Comparison of ENCODE assay signal across 8 cellular contexts in genomic region chr12:107318804-107319535, GRCh38.
A peak's percentile ranks its signal among the peaks of the same experiment; 100 is the strongest.
DNase-seq lines count a peak whose midpoint lies in the region; ATAC-seq and TF ChIP-seq lines count a peak whose summit lies in the region.

No MANE protein-coding gene starts in this region.

- DNase-seq in AG04449 (ENCODE audit: low read depth, low spot score) (no peak), HCT116 (ENCODE audit: low read depth, low spot score) (no peak), WERI-Rb-1 (peak; percentile 41), uterus (no peak), H4 (ENCODE audit: low spot score) (no peak)
- DNase-seq in effector memory CD8-positive, alpha-beta T cell: peak in 1 of 3 experiments; percentile 5

- H3K36me3 Mint-ChIP-seq in effector memory CD8-positive, alpha-beta T cell (ENCODE audit: insufficient read depth): peaks cover 23% of the 10 kb centered on the region

- peak overlapping the region in 1 of 2 donors; percentile 51 for H3K27ac Mint-ChIP-seq in effector memory CD8-positive, alpha-beta T cell

- peaks cover 10 to 36% of the 10 kb centered on the region in 2 experiments; a peak in 3 of 4 replicates for H3K4me1 ChIP-seq in HCT116 (ENCODE audit: control insufficient read depth in 1 of 2, insufficient read depth in 2 of 2, low read length in 2 of 2)
- peaks cover 15% of the 10 kb centered on the region for H3K4me1 ChIP-seq in mucosa of stomach (ENCODE audit: control insufficient read depth, insufficient read depth, low read length)
- peaks cover 0 to 11% of the 10 kb centered on the region in 2 donors for H3K4me1 ChIP-seq in uterus

- peak overlapping the region; percentile 91 for H3K4me2 ChIP-seq in HCT116 (ENCODE audit: low read length)

- BruUV-seq in HCT116 (replicated peaks; lab: Mats Ljungman, UMichigan): no TSS peak

- H3K9me3 ChIP-seq in HCT116 (ENCODE audit: control insufficient read depth in 1 of 2, insufficient read depth in 1 of 2, low read depth in 1 of 2, low read length in 2 of 2): no peaks in the 10 kb centered on the region
- no peaks in the 10 kb centered on the region for H3K9me3 ChIP-seq in WERI-Rb-1 (ENCODE audit: severe bottlenecking)
- no peaks in the 10 kb centered on the region for H3K9me3 ChIP-seq in mucosa of stomach (ENCODE audit: control insufficient read depth, low read length)
- no peaks in the 10 kb centered on the region for H3K9me3 ChIP-seq in uterus

- intact Hi-C loops in HCT116 (cut with micrococcal nuclease) (loop anchor here (2.0 kb wide), 1 partner anchor 84 kb away; no protein-coding TSS in a partner anchor), uterus (cut with DNase I; ENCODE audit: low total_unique reads) (no loop called here)

- H3K36me3 ChIP-seq in HCT116 (ENCODE audit: control insufficient read depth in 1 of 2, insufficient read depth in 2 of 2, low read length in 2 of 2) (no peaks in the 10 kb centered on the region), WERI-Rb-1 (no peaks in the 10 kb centered on the region), mucosa of stomach (ENCODE audit: control insufficient read depth, insufficient read depth, low read length) (no peaks in the 10 kb centered on the region), uterus (no peaks in the 10 kb centered on the region)

- H3K9me3 Mint-ChIP-seq in effector memory CD8-positive, alpha-beta T cell: no peaks in the 10 kb centered on the region

- H3K27me3 ChIP-seq in HCT116 (ENCODE audit: insufficient read depth, low read length): peaks cover 11% of the 10 kb centered on the region; the same call in 1 of the 2 replicates
- peaks cover 45% of the 10 kb centered on the region for H3K27me3 ChIP-seq in WERI-Rb-1 (ENCODE audit: insufficient read depth, low read depth, severe bottlenecking)
- H3K27me3 ChIP-seq in mucosa of stomach (ENCODE audit: control insufficient read depth, insufficient read depth, low read length): peaks cover 60% of the 10 kb centered on the region
- H3K27me3 ChIP-seq in uterus: peaks cover 0 to 6% of the 10 kb centered on the region in 2 donors

- no peak overlapping the region for H2AFZ ChIP-seq in HCT116 (ENCODE audit: low read depth, low read length, poor library complexity, severe bottlenecking)

- ATAC-seq in HCT116 (peak; percentile 7), GM19351 (IDR thresholded peaks at IDR 0.05; ENCODE audit: unreplicated experiment) (no peak)
- ATAC-seq in effector memory CD8-positive, alpha-beta T cell (replicated peaks): no peak

- no peak for TF ChIP-seq RAD21 in HCT116 (IDR thresholded peaks at IDR 0.05; ENCODE audit: low read depth)

- H4K20me1 ChIP-seq in HCT116 (ENCODE audit: insufficient read depth): no peaks in the 10 kb centered on the region

- TF ChIP-seq POLR2A in HCT116 (IDR thresholded peaks at IDR 0.05; ENCODE audit: borderline replicate concordance, extremely low read depth, insufficient read depth, insufficient read length): no peak
- TF ChIP-seq POLR2A in uterus (IDR thresholded peaks at IDR 0.05): no peak

- H3K79me2 ChIP-seq in HCT116 (ENCODE audit: insufficient read depth, low read length): peaks cover 1% of the 10 kb centered on the region; the same call in 1 of the 2 replicates

- peaks cover 23 to 34% of the 10 kb centered on the region in 2 donors for H3K4me1 Mint-ChIP-seq in effector memory CD8-positive, alpha-beta T cell (ENCODE audit: low read depth in 2 of 2)

- RAD21 ChIA-PET in HCT116 (lab: Charles Lee; ENCODE audit: low non-redundant PET in 1 of 2, low total read pairs in 2 of 2, uncharacterized antibody in 2 of 2, unreplicated experiment in 2 of 2): no interaction called here

- peak overlapping the region; percentile 56 for H3K4me3 ChIP-seq in AG04449 (ENCODE audit: low read depth, low read length)
- H3K4me3 ChIP-seq in HCT116 (replicated peaks in 1 of 2; ENCODE audit: low read depth in 1 of 2, low read length in 2 of 2): peak overlapping the region; percentile 65 to 66
- peak overlapping the region; percentile 82 for H3K4me3 ChIP-seq in WERI-Rb-1 (ENCODE audit: low read depth, low read length)
- no peak overlapping the region for H3K4me3 ChIP-seq in mucosa of stomach (ENCODE audit: low read length)
- peak overlapping the region; percentile 3 to 23 for H3K4me3 ChIP-seq in uterus

- no peak for TF ChIP-seq CTCF in AG04449 (IDR thresholded peaks at IDR 0.05; ENCODE audit: insufficient read depth, low read length, missing control alignments)
- TF ChIP-seq CTCF in HCT116 (IDR thresholded peaks at IDR 0.05 in 2 of 3, conservative IDR thresholded peaks at IDR 0.05 in 1 of 3; ENCODE audit: borderline replicate concordance in 1 of 3, insufficient read depth in 1 of 3, low read depth in 2 of 3, low read length in 2 of 3): no peak
- TF ChIP-seq CTCF in WERI-Rb-1 (IDR thresholded peaks at IDR 0.05; ENCODE audit: low read depth, low read length): no peak
- no peak for TF ChIP-seq CTCF in uterus (IDR thresholded peaks at IDR 0.05)

- H3K9ac ChIP-seq in HCT116 (ENCODE audit: low read length) (peak overlapping the region; percentile 65), mucosa of stomach (ENCODE audit: low read length) (peak overlapping the region; percentile 28)

- H3K27me3 Mint-ChIP-seq in effector memory CD8-positive, alpha-beta T cell: peaks cover 14 to 18% of the 10 kb centered on the region in 2 donors

- CTCF ChIA-PET in AG04449 (lab: Yijun Ruan, JAX) (interaction anchor here (0.8 to 1.6 kb wide), 7 partner anchors 15 to 291 kb away, joined by 3 to 4 read pairs (median 3); no protein-coding TSS in a partner anchor), HCT116 (lab: Charles Lee) (interaction anchor here (0.6 kb wide), 1 partner anchor 83 kb away, joined by 4 read pairs; no protein-coding TSS in a partner anchor)

- POLR2A ChIA-PET in AG04449 (lab: Yijun Ruan, JAX): interaction anchor here (0.6 kb wide), 1 partner anchor 97 kb away, joined by 3 read pairs; no protein-coding TSS in a partner anchor
- POLR2A ChIA-PET in HCT116 (lab: Charles Lee): no interaction called here

- H3K27ac ChIP-seq in HCT116 (ENCODE audit: low read depth, low read length): peak overlapping the region; percentile 10; the same call in 1 of the 2 replicates
- H3K27ac ChIP-seq in WERI-Rb-1: no peak overlapping the region
- no peak overlapping the region for H3K27ac ChIP-seq in uterus

- H3K4me3 Mint-ChIP-seq in effector memory CD8-positive, alpha-beta T cell: peak overlapping the region; percentile 96 to 97

- H3K9me2 ChIP-seq in HCT116 (ENCODE audit: insufficient read depth): no peaks in the 10 kb centered on the region

TF ChIP-seq in HCT116, 20 proteins besides CTCF, POLR2A, EP300 and RAD21:
- TF ChIP-seq TCF7L2 (IDR thresholded peaks at IDR 0.05; ENCODE audit: borderline replicate concordance, extremely low read depth, insufficient read depth, insufficient read length): no peak
- no peak for TF ChIP-seq ZFX (IDR thresholded peaks at IDR 0.05)
- TF ChIP-seq EZH2 (IDR thresholded peaks at IDR 0.05): no peak
- TF ChIP-seq CEBPB (IDR thresholded peaks at IDR 0.05; ENCODE audit: low read depth): no peak
- TF ChIP-seq, protein P1, sequence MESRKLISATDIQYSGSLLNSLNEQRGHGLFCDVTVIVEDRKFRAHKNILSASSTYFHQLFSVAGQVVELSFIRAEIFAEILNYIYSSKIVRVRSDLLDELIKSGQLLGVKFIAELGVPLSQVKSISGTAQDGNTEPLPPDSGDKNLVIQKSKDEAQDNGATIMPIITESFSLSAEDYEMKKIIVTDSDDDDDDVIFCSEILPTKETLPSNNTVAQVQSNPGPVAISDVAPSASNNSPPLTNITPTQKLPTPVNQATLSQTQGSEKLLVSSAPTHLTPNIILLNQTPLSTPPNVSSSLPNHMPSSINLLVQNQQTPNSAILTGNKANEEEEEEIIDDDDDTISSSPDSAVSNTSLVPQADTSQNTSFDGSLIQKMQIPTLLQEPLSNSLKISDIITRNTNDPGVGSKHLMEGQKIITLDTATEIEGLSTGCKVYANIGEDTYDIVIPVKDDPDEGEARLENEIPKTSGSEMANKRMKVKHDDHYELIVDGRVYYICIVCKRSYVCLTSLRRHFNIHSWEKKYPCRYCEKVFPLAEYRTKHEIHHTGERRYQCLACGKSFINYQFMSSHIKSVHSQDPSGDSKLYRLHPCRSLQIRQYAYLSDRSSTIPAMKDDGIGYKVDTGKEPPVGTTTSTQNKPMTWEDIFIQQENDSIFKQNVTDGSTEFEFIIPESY (IDR thresholded peaks at IDR 0.05; ENCODE audit: extremely low read depth, insufficient replicate concordance, low read length): no peak
- no peak for TF ChIP-seq EGR1 (IDR thresholded peaks at IDR 0.05; ENCODE audit: low read depth)
- TF ChIP-seq, protein P2, sequence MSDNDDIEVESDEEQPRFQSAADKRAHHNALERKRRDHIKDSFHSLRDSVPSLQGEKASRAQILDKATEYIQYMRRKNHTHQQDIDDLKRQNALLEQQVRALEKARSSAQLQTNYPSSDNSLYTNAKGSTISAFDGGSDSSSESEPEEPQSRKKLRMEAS (IDR thresholded peaks at IDR 0.05): no peak
- no peak for TF ChIP-seq JUND (IDR thresholded peaks at IDR 0.05)
- no peak for TF ChIP-seq YY1 (IDR thresholded peaks at IDR 0.05; ENCODE audit: extremely low read depth, insufficient replicate concordance, low read depth, low read length)
- TF ChIP-seq POLR2AphosphoS5 (IDR thresholded peaks at IDR 0.05; ENCODE audit: low read depth, low read length): no peak
- no peak for TF ChIP-seq SRF (IDR thresholded peaks at IDR 0.05; ENCODE audit: low read depth)
- no peak for TF ChIP-seq CBX3 (IDR thresholded peaks at IDR 0.05; ENCODE audit: low read depth)
- no peak for TF ChIP-seq FOSL1 (IDR thresholded peaks at IDR 0.05; ENCODE audit: low read depth)
- TF ChIP-seq ELF1 (IDR thresholded peaks at IDR 0.05; ENCODE audit: borderline replicate concordance, low read depth): no peak
- no peak for TF ChIP-seq SP1 (IDR thresholded peaks at IDR 0.05; ENCODE audit: low read depth)
TF ChIP-seq in HCT116: peak in this region for 0.
